ENCODE assay signal across 1 cellular context in genomic region chr1:241847796-241848668, GRCh38.
TF ChIP-seq lines count a peak whose summit lies in the region.

EXO1 (plus strand) TSS chr1:241848204; CDS start chr1:241850426, 2,222 bp downstream.

TF ChIP-seq in K562, 482 proteins besides CTCF, POLR2A, EP300 and RAD21 (continued from another document and continues in another):
- TF ChIP-seq ZBTB7A (IDR thresholded peaks at IDR 0.05; ENCODE audit: borderline replicate concordance, control insufficient read depth, low read depth, low read length) (peak; percentile 88), SRSF9 (IDR thresholded peaks at IDR 0.05; ENCODE audit: borderline replicate concordance, low read depth, low read length) (no peak), BHLHE40 (IDR thresholded peaks at IDR 0.05; ENCODE audit: low read length) (peak; percentile 41; the same call in 1 of the 2 replicates), CGGBP1 (CRISPR knock-in tag; IDR thresholded peaks at IDR 0.05) (no peak), ARHGAP35 (IDR thresholded peaks at IDR 0.05; ENCODE audit: partially characterized antibody) (no peak), ZNF212 (CRISPR knock-in tag; IDR thresholded peaks at IDR 0.05) (0 out of 2 replicates have a peak, but pooled peaks have one; percentile 47), ZKSCAN1 (IDR thresholded peaks at IDR 0.05; ENCODE audit: low read depth, low read length) (peak; percentile 27; the same call in 1 of the 2 replicates), GABPA (tag; conservative IDR thresholded peaks at IDR 0.05; ENCODE audit: low read depth) (peak; percentile 97), MBD2 (IDR thresholded peaks at IDR 0.05; ENCODE audit: borderline replicate concordance, low read depth) (peak; percentile 84), E2F6 (IDR thresholded peaks at IDR 0.05; ENCODE audit: borderline replicate concordance in 1 of 2, extremely low read depth in 1 of 2, insufficient read depth in 1 of 2, insufficient read length in 1 of 2, low read depth in 1 of 2, low read length in 1 of 2, poor library complexity in 1 of 2, severe bottlenecking in 1 of 2) (peak; percentile 88 to 91), ZNF23 (CRISPR knock-in tag; IDR thresholded peaks at IDR 0.05) (0 out of 2 replicates have a peak, but pooled peaks have one; percentile 20), DNMT1 (IDR thresholded peaks at IDR 0.05) (0 out of 2 replicates have a peak, but pooled peaks have one; percentile 73), NR4A1 (CRISPR knock-in tag; IDR thresholded peaks at IDR 0.05) (no peak), NR4A1 (tag; IDR thresholded peaks at IDR 0.05) (no peak), MYC (IDR thresholded peaks at IDR 0.05; ENCODE audit: low read depth, low read length) (peak; percentile 60; the same call in 1 of the 2 replicates), MYC (CRISPR knock-in tag; IDR thresholded peaks at IDR 0.05; ENCODE audit: borderline replicate concordance, low read depth) (peak; percentile 18; the same call in 1 of the 2 replicates), NFRKB (IDR thresholded peaks at IDR 0.05; ENCODE audit: low read depth) (peak; percentile 32; the same call in 1 of the 2 replicates), ZNF507 (tag; conservative IDR thresholded peaks at IDR 0.05) (no peak), ZC3H4 (CRISPR knock-in tag; IDR thresholded peaks at IDR 0.05; ENCODE audit: borderline replicate concordance) (no peak), POLR2G (IDR thresholded peaks at IDR 0.05; ENCODE audit: low read depth, low read length) (peak; percentile 98), MNT (conservative IDR thresholded peaks at IDR 0.05) (peak; percentile 84 to 96), CHD2 (IDR thresholded peaks at IDR 0.05; ENCODE audit: low read depth, low read length) (0 out of 2 replicates have a peak, but pooled peaks have one; percentile 14), LEF1 (IDR thresholded peaks at IDR 0.05) (no peak), CBX3 (IDR thresholded peaks at IDR 0.05; ENCODE audit: borderline replicate concordance in 1 of 2, low read length in 2 of 2) (peak in 1 of 2 experiments; percentile 38; a peak in 2 of 3 replicates), SIN3A (IDR thresholded peaks at IDR 0.05; ENCODE audit: borderline replicate concordance in 2 of 2, control insufficient read depth in 1 of 2, low read depth in 2 of 2, low read length in 2 of 2) (peak; percentile 96; a peak in 3 of 4 replicates), SOX6 (IDR thresholded peaks at IDR 0.05) (peak; percentile 26; the same call in 1 of the 2 replicates), CBX8 (IDR thresholded peaks at IDR 0.05; ENCODE audit: borderline replicate concordance, extremely low read depth, low read depth, low read length, poor library complexity, severe bottlenecking) (no peak), ZNF146 (CRISPR knock-in tag; IDR thresholded peaks at IDR 0.05; ENCODE audit: unreplicated experiment) (no peak), FOXK1 (CRISPR knock-in tag; IDR thresholded peaks at IDR 0.05; ENCODE audit: borderline replicate concordance) (peak; percentile 87; the same call in 1 of the 2 replicates), E2F5 (CRISPR knock-in tag; IDR thresholded peaks at IDR 0.05) (peak; percentile 99), C11orf30 (IDR thresholded peaks at IDR 0.05; ENCODE audit: low read depth) (peak; percentile 97), ZNF354B (CRISPR knock-in tag; IDR thresholded peaks at IDR 0.05) (no peak), HCFC1 (IDR thresholded peaks at IDR 0.05; ENCODE audit: low read depth, low read length) (peak; percentile 97), HLTF (IDR thresholded peaks at IDR 0.05) (no peak), HMGXB4 (CRISPR knock-in tag; IDR thresholded peaks at IDR 0.05) (peak; percentile 84; the same call in 1 of the 2 replicates), NBN (IDR thresholded peaks at IDR 0.05; ENCODE audit: low read depth) (peak; percentile 57), NRF1 (conservative IDR thresholded peaks at IDR 0.05 in 1 of 2, IDR thresholded peaks at IDR 0.05 in 1 of 2) (peak; percentile 68 to 74)
- TF ChIP-seq, protein P1, sequence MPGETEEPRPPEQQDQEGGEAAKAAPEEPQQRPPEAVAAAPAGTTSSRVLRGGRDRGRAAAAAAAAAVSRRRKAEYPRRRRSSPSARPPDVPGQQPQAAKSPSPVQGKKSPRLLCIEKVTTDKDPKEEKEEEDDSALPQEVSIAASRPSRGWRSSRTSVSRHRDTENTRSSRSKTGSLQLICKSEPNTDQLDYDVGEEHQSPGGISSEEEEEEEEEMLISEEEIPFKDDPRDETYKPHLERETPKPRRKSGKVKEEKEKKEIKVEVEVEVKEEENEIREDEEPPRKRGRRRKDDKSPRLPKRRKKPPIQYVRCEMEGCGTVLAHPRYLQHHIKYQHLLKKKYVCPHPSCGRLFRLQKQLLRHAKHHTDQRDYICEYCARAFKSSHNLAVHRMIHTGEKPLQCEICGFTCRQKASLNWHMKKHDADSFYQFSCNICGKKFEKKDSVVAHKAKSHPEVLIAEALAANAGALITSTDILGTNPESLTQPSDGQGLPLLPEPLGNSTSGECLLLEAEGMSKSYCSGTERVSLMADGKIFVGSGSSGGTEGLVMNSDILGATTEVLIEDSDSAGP (CRISPR knock-in tag; IDR thresholded peaks at IDR 0.05), result 0 out of 2 replicates have a peak, but pooled peaks have one; percentile 20
- TF ChIP-seq, protein P2, sequence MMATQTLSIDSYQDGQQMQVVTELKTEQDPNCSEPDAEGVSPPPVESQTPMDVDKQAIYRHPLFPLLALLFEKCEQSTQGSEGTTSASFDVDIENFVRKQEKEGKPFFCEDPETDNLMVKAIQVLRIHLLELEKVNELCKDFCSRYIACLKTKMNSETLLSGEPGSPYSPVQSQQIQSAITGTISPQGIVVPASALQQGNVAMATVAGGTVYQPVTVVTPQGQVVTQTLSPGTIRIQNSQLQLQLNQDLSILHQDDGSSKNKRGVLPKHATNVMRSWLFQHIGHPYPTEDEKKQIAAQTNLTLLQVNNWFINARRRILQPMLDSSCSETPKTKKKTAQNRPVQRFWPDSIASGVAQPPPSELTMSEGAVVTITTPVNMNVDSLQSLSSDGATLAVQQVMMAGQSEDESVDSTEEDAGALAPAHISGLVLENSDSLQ (IDR thresholded peaks at IDR 0.05), result peak; percentile 51; the same call in 1 of the 2 replicates
- TF ChIP-seq, protein P3, sequence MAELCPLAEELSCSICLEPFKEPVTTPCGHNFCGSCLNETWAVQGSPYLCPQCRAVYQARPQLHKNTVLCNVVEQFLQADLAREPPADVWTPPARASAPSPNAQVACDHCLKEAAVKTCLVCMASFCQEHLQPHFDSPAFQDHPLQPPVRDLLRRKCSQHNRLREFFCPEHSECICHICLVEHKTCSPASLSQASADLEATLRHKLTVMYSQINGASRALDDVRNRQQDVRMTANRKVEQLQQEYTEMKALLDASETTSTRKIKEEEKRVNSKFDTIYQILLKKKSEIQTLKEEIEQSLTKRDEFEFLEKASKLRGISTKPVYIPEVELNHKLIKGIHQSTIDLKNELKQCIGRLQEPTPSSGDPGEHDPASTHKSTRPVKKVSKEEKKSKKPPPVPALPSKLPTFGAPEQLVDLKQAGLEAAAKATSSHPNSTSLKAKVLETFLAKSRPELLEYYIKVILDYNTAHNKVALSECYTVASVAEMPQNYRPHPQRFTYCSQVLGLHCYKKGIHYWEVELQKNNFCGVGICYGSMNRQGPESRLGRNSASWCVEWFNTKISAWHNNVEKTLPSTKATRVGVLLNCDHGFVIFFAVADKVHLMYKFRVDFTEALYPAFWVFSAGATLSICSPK (IDR thresholded peaks at IDR 0.05; ENCODE audit: borderline replicate concordance), result peak; percentile 88; the same call in 1 of the 2 replicates
- TF ChIP-seq, protein P4, sequence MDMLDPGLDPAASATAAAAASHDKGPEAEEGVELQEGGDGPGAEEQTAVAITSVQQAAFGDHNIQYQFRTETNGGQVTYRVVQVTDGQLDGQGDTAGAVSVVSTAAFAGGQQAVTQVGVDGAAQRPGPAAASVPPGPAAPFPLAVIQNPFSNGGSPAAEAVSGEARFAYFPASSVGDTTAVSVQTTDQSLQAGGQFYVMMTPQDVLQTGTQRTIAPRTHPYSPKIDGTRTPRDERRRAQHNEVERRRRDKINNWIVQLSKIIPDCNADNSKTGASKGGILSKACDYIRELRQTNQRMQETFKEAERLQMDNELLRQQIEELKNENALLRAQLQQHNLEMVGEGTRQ (CRISPR knock-in tag; IDR thresholded peaks at IDR 0.05), result no peak
- TF ChIP-seq, protein P5, sequence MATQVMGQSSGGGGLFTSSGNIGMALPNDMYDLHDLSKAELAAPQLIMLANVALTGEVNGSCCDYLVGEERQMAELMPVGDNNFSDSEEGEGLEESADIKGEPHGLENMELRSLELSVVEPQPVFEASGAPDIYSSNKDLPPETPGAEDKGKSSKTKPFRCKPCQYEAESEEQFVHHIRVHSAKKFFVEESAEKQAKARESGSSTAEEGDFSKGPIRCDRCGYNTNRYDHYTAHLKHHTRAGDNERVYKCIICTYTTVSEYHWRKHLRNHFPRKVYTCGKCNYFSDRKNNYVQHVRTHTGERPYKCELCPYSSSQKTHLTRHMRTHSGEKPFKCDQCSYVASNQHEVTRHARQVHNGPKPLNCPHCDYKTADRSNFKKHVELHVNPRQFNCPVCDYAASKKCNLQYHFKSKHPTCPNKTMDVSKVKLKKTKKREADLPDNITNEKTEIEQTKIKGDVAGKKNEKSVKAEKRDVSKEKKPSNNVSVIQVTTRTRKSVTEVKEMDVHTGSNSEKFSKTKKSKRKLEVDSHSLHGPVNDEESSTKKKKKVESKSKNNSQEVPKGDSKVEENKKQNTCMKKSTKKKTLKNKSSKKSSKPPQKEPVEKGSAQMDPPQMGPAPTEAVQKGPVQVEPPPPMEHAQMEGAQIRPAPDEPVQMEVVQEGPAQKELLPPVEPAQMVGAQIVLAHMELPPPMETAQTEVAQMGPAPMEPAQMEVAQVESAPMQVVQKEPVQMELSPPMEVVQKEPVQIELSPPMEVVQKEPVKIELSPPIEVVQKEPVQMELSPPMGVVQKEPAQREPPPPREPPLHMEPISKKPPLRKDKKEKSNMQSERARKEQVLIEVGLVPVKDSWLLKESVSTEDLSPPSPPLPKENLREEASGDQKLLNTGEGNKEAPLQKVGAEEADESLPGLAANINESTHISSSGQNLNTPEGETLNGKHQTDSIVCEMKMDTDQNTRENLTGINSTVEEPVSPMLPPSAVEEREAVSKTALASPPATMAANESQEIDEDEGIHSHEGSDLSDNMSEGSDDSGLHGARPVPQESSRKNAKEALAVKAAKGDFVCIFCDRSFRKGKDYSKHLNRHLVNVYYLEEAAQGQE (CRISPR knock-in tag; IDR thresholded peaks at IDR 0.05; ENCODE audit: low read depth), result peak; percentile 71
- TF ChIP-seq, protein P6, sequence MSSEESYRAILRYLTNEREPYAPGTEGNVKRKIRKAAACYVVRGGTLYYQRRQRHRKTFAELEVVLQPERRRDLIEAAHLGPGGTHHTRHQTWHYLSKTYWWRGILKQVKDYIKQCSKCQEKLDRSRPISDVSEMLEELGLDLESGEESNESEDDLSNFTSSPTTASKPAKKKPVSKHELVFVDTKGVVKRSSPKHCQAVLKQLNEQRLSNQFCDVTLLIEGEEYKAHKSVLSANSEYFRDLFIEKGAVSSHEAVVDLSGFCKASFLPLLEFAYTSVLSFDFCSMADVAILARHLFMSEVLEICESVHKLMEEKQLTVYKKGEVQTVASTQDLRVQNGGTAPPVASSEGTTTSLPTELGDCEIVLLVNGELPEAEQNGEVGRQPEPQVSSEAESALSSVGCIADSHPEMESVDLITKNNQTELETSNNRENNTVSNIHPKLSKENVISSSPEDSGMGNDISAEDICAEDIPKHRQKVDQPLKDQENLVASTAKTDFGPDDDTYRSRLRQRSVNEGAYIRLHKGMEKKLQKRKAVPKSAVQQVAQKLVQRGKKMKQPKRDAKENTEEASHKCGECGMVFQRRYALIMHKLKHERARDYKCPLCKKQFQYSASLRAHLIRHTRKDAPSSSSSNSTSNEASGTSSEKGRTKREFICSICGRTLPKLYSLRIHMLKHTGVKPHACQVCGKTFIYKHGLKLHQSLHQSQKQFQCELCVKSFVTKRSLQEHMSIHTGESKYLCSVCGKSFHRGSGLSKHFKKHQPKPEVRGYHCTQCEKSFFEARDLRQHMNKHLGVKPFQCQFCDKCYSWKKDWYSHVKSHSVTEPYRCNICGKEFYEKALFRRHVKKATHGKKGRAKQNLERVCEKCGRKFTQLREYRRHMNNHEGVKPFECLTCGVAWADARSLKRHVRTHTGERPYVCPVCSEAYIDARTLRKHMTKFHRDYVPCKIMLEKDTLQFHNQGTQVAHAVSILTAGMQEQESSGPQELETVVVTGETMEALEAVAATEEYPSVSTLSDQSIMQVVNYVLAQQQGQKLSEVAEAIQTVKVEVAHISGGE (CRISPR knock-in tag; IDR thresholded peaks at IDR 0.05), result peak in 2 of 3 experiments; percentile 67 to 82; a peak in 4 of 6 replicates
